Comparison of ENCODE assay signal across 14 cellular contexts in genomic region chr6:163780993-163781392, GRCh38.
DNase-seq lines count a peak whose midpoint lies in the region; ATAC-seq and TF ChIP-seq lines count a peak whose summit lies in the region.
"Had no signal": no experiment of that assay in that cellular context is flagged by ENCODE, and none has a peak within 500 bp of the region (broad histone marks: within the 10 kb centered on the region; RNA-seq: fewer than 3 reads in every experiment).

No MANE protein-coding gene starts in this region.

- H3K36me3 ChIP-seq in SK-N-SH (replicated peaks in 1 of 2; ENCODE audit: control insufficient read depth in 1 of 2, insufficient read depth in 2 of 2, low read length in 1 of 2) = no peaks in the 10 kb centered on the region
- H3K36me3 ChIP-seq in tibial nerve = no peaks in the 10 kb centered on the region
- H3K36me3 ChIP-seq: HAP-1 had no signal

- TF ChIP-seq RAD21 in SK-N-SH (IDR thresholded peaks at IDR 0.05; ENCODE audit: low read length) = no peak

- H3K4me1 Mint-ChIP-seq in nephron = peaks cover 55% of the 10 kb centered on the region
- H3K4me1 Mint-ChIP-seq in activated CD4-positive, alpha-beta T cell treated with anti-CD3 and anti-CD28 coated beads, Interleukin-2, amount 10 ng/mL, durations not matched to agents 24 days and 14 days = peaks cover 9% of the 10 kb centered on the region

- peaks cover 6% of the 10 kb centered on the region for H3K36me3 Mint-ChIP-seq in nephron (ENCODE audit: low read depth)
- no peaks in the 10 kb centered on the region for H3K36me3 Mint-ChIP-seq in activated CD4-positive, alpha-beta T cell treated with anti-CD3 and anti-CD28 coated beads, Interleukin-2, amount 10 ng/mL, durations not matched to agents 24 days and 14 days (ENCODE audit: low read depth)

- no peaks in the 10 kb centered on the region for H4K20me1 ChIP-seq in SK-N-SH (ENCODE audit: insufficient read depth)

- H3K4me3 Mint-ChIP-seq in nephron = peak overlapping the region in 2 of 3 experiments; percentile 45 to 77
- H3K4me3 Mint-ChIP-seq in activated CD4-positive, alpha-beta T cell treated with anti-CD3 and anti-CD28 coated beads, Interleukin-2, amount 10 ng/mL, durations not matched to agents 24 days and 14 days = no peak overlapping the region
- H3K4me3 Mint-ChIP-seq: T-helper 1 cell treated with Interleukin-12 subunit alpha and Interleukin-12 subunit beta and Interleukin-4 antibody, amounts not matched to agents 30 μg/mL and 1 μg/mL, for 36 hours had no signal

- TF ChIP-seq CTCF in SK-N-SH (IDR thresholded peaks at IDR 0.05) = no peak
- TF ChIP-seq CTCF in nephron (IDR thresholded peaks at IDR 0.05; ENCODE audit: unreplicated experiment in 3 of 3) = no peak
- no peak for TF ChIP-seq CTCF in tibial nerve (IDR thresholded peaks at IDR 0.05)

- H3K79me2 ChIP-seq in SK-N-SH (ENCODE audit: insufficient read depth) = no peaks in the 10 kb centered on the region

- CTCF ChIA-PET in SK-N-SH (lab: Yijun Ruan, JAX) = interaction anchor here (0.6 to 1.4 kb wide), 3 partner anchors 12 to 1415 kb away, joined by 3 to 5 read pairs (median 3); no protein-coding TSS in a partner anchor

- intact Hi-C loops in activated CD4-positive, alpha-beta T cell treated with anti-CD3 and anti-CD28 coated beads, Interleukin-2, amount 10 ng/mL, durations not matched to agents 24 days and 14 days (cut with micrococcal nuclease) = no loop called here

- no peak overlapping the region for H3K9ac ChIP-seq in SK-N-SH

- DNase-seq in SK-N-SH (peak; percentile 10), epidermal melanocyte (ENCODE audit: insufficient read length, low spot score) (peak; percentile 50), tibial nerve (ENCODE audit: low spot score in 2 of 2) (peak; percentile 48 to 55), HuH-7 (ENCODE audit: low spot score) (no peak)
- no peak for DNase-seq in activated CD4-positive, alpha-beta T cell treated with anti-CD3 and anti-CD28 coated beads, Interleukin-2, amount 10 ng/mL, durations not matched to agents 24 days and 14 days
- DNase-seq: activated CD4-positive, alpha-beta T cell treated with anti-CD3 and anti-CD28 coated beads, Interleukin-2, amount 50 U/mL, for 4 hours; central memory CD4-positive, alpha-beta T cell; NCI-H1436 had no signal

- POLR2A ChIA-PET in SK-N-SH (lab: Yijun Ruan, JAX) = interaction anchor here (0.7 kb wide), 1 partner anchor 15 kb away, joined by 3 read pairs; no protein-coding TSS in a partner anchor

- H3K27me3 ChIP-seq in SK-N-SH (ENCODE audit: insufficient read depth) (no peaks in the 10 kb centered on the region), tibial nerve (no peaks in the 10 kb centered on the region)

- H3K9me2 ChIP-seq in SK-N-SH = no peaks in the 10 kb centered on the region

- H3K4me3 ChIP-seq in SK-N-SH (ENCODE audit: low read depth in 2 of 2, low read length in 1 of 2) (no peak overlapping the region), tibial nerve (no peak overlapping the region)
- H3K4me3 ChIP-seq: A549, HAP-1 had no signal

- ATAC-seq in SK-N-SH treated with all-trans-retinoic acid at 6 μM for 48 hours (no peak), GM18873 (IDR thresholded peaks at IDR 0.05; ENCODE audit: low FRiP score, unreplicated experiment) (no peak)
- ATAC-seq: A549 had no signal

- 11% methylated on average over 1 of the region's 5 CpGs for WGBS in SK-N-SH (ENCODE audit: low lambda C conversion rate)
- WGBS in tibial nerve, 2 donors = 29 to 39% methylated on average over 5 of the region's 5 CpGs

- H3K9me3 ChIP-seq in SK-N-SH (no peaks in the 10 kb centered on the region), tibial nerve (no peaks in the 10 kb centered on the region)
- H3K9me3 ChIP-seq: A549, HAP-1 had no signal

- H3K4me1 ChIP-seq in SK-N-SH (ENCODE audit: control insufficient read depth in 1 of 2, insufficient read depth in 2 of 2, low read depth in 1 of 2, low read length in 1 of 2) = peaks cover 0 to 10% of the 10 kb centered on the region in 2 experiments; a peak in 2 of 4 replicates
- H3K4me1 ChIP-seq in tibial nerve = peaks cover 0 to 30% (median 3%) of the 10 kb centered on the region in 4 donors
- H3K4me1 ChIP-seq: A549, HAP-1 had no signal

- peak overlapping the region; percentile 74 to 83 (median 75) for H3K27ac Mint-ChIP-seq in nephron
- H3K27ac Mint-ChIP-seq in activated CD4-positive, alpha-beta T cell treated with anti-CD3 and anti-CD28 coated beads, Interleukin-2, amount 10 ng/mL, durations not matched to agents 24 days and 14 days = no peak overlapping the region
- H3K27ac Mint-ChIP-seq: T-helper 1 cell treated with Interleukin-12 subunit alpha and Interleukin-12 subunit beta and Interleukin-4 antibody, amounts not matched to agents 30 μg/mL and 1 μg/mL, for 36 hours had no signal

- H3K4me2 ChIP-seq in SK-N-SH = no peak overlapping the region
- H3K4me2 ChIP-seq: A549 had no signal

- peaks cover 3% of the 10 kb centered on the region for H3K9me3 Mint-ChIP-seq in nephron
- H3K9me3 Mint-ChIP-seq in activated CD4-positive, alpha-beta T cell treated with anti-CD3 and anti-CD28 coated beads, Interleukin-2, amount 10 ng/mL, durations not matched to agents 24 days and 14 days = peaks cover 4% of the 10 kb centered on the region
- H3K9me3 Mint-ChIP-seq: T-helper 1 cell treated with Interleukin-12 subunit alpha and Interleukin-12 subunit beta and Interleukin-4 antibody, amounts not matched to agents 30 μg/mL and 1 μg/mL, for 36 hours had no signal

- TF ChIP-seq EP300 in SK-N-SH (IDR thresholded peaks at IDR 0.05; ENCODE audit: borderline replicate concordance in 1 of 2, low read depth in 1 of 2, low read length in 1 of 2) (no peak), tibial nerve (IDR thresholded peaks at IDR 0.05) (peak in 1 of 2 donors; percentile 32)

- no peak overlapping the region; a peak in 1 of 4 replicates for H3K27ac ChIP-seq in SK-N-SH (ENCODE audit: low read depth in 2 of 2, low read length in 1 of 2)
- peak overlapping the region in 3 of 4 donors; percentile 5 to 68 (median 18) for H3K27ac ChIP-seq in tibial nerve
- H3K27ac ChIP-seq: A549 had no signal

- TF ChIP-seq POLR2A in tibial nerve (IDR thresholded peaks at IDR 0.05) = no peak

- peaks cover 4% of the 10 kb centered on the region for H3K27me3 Mint-ChIP-seq in nephron (ENCODE audit: low read depth)
- peaks cover 4% of the 10 kb centered on the region for H3K27me3 Mint-ChIP-seq in activated CD4-positive, alpha-beta T cell treated with anti-CD3 and anti-CD28 coated beads, Interleukin-2, amount 10 ng/mL, durations not matched to agents 24 days and 14 days

- H2AFZ ChIP-seq in SK-N-SH (ENCODE audit: low read depth) = no peak overlapping the region

- no peaks in the 10 kb centered on the region for H3F3A ChIP-seq in SK-N-SH (replicated peaks; ENCODE audit: insufficient read depth)

TF ChIP-seq in SK-N-SH, 30 proteins besides CTCF, POLR2A, EP300 and RAD21:
- TF ChIP-seq NRF1 (IDR thresholded peaks at IDR 0.05; ENCODE audit: low read depth, low read length) = no peak
- TF ChIP-seq POLR2AphosphoS5 (IDR thresholded peaks at IDR 0.05; ENCODE audit: low read depth, low read length) = no peak
- TF ChIP-seq MEF2A (IDR thresholded peaks at IDR 0.05; ENCODE audit: borderline replicate concordance, low read depth) = no peak
- no peak for TF ChIP-seq RXRA (IDR thresholded peaks at IDR 0.05; ENCODE audit: borderline replicate concordance, low read depth)
- TF ChIP-seq TCF12 (IDR thresholded peaks at IDR 0.05) = no peak
- TF ChIP-seq, protein P1, sequence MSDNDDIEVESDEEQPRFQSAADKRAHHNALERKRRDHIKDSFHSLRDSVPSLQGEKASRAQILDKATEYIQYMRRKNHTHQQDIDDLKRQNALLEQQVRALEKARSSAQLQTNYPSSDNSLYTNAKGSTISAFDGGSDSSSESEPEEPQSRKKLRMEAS (IDR thresholded peaks at IDR 0.05; ENCODE audit: low read depth) = no peak
- TF ChIP-seq FOSL2 (IDR thresholded peaks at IDR 0.05; ENCODE audit: borderline replicate concordance, low read depth) = no peak

TF ChIP-seq in SK-N-SH treated with all-trans-retinoic acid at 6 μM for 48 hours, 23 proteins besides CTCF, POLR2A, EP300 and RAD21 (continues in another document):
- TF ChIP-seq ZNF8 (CRISPR knock-in tag; IDR thresholded peaks at IDR 0.05) (no peak), ARNTL (CRISPR knock-in tag; IDR thresholded peaks at IDR 0.05; ENCODE audit: borderline replicate concordance, low read depth) (no peak), CSDC2 (CRISPR knock-in tag; IDR thresholded peaks at IDR 0.05) (no peak), SNAI2 (CRISPR knock-in tag; IDR thresholded peaks at IDR 0.05) (no peak), ZNF70 (CRISPR knock-in tag; IDR thresholded peaks at IDR 0.05) (no peak), TCF4 (CRISPR knock-in tag; IDR thresholded peaks at IDR 0.05; ENCODE audit: borderline replicate concordance) (no peak), ZFP3 (CRISPR knock-in tag; IDR thresholded peaks at IDR 0.05) (no peak), OSR1 (CRISPR knock-in tag; IDR thresholded peaks at IDR 0.05) (no peak)
- TF ChIP-seq, protein P2, sequence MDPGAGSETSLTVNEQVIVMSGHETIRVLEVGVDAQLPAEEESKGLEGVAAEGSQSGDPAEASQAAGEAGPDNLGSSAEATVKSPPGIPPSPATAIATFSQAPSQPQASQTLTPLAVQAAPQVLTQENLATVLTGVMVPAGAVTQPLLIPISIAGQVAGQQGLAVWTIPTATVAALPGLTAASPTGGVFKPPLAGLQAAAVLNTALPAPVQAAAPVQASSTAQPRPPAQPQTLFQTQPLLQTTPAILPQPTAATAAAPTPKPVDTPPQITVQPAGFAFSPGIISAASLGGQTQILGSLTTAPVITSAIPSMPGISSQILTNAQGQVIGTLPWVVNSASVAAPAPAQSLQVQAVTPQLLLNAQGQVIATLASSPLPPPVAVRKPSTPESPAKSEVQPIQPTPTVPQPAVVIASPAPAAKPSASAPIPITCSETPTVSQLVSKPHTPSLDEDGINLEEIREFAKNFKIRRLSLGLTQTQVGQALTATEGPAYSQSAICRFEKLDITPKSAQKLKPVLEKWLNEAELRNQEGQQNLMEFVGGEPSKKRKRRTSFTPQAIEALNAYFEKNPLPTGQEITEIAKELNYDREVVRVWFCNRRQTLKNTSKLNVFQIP (CRISPR knock-in tag; IDR thresholded peaks at IDR 0.05; ENCODE audit: borderline replicate concordance, low read depth) = no peak

Comparison
In these comparisons a context has a peak if more than half of its experiments do, and no peak if none do; other contexts are left out.
1. DNase-seq: peak in SK-N-SH (single experiment), epidermal melanocyte (single experiment) and tibial nerve (2 of 2); none in activated CD4-positive, alpha-beta T cell treated with anti-CD3 and anti-CD28 coated beads, Interleukin-2, amount 10 ng/mL, durations not matched to agents 24 days and 14 days (single experiment) and HuH-7 (single experiment).
2. H3K27ac ChIP-seq: peak in tibial nerve (3 of 4); none in SK-N-SH (0 of 2).